ENCODE assay signal across 1 cellular context in the genomic region with DNA sequence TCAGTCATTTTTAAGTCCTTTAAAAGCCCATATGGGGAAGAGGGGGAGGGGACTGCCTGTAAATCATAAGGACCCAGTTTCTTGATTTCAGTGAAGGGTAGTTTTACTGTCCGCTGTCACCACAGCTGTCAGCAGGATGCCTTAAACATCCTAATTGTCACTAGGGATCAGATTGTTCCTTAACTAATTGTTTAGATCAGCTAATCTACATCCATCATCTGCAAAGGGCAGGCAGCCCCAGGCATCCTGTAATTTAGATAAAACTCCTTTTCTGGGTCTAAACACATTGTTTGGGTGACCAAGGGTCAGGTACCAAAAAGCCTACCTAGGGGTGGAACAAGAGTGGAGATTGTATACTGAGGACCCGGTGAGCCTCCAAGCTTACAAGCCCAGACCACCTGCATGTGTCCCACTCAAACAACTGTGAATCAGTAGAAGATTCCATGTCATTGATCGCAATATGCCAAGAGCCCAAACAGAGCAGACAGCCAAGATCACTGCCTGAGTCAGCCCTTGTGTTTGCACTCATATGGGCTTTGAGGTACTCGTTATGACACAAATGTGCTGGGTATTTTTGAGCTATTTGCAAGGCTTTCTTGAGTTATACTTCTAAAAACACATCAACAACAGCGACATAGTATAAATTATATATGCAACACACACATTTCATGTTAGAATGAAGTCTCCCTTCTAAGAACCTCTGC.
TF ChIP-seq lines count a peak whose summit lies in the region.

No MANE protein-coding gene starts in this region.

TF ChIP-seq in endothelial cell of umbilical vein, 7 proteins besides CTCF, POLR2A, EP300 and RAD21:
- TF ChIP-seq JUN (IDR thresholded peaks at IDR 0.05; ENCODE audit: borderline replicate concordance, insufficient read depth, insufficient read length, low read depth) (no peak), EZH2 (IDR thresholded peaks at IDR 0.05; ENCODE audit: borderline replicate concordance, low read depth, low read length, severe bottlenecking) (no peak), POLR2AphosphoS5 (IDR thresholded peaks at IDR 0.05; ENCODE audit: insufficient read depth, low read depth, low read length) (no peak)
